ENCODE assay signal across 7 cellular contexts in genomic region chr11:107840120-107840479, GRCh38. TPM values are rescaled to one million over a fixed set of nuclear protein-coding genes. Genes with fewer than 3 reads are reported as not detected.
DNase-seq lines count a peak whose midpoint lies in the region; ATAC-seq lines count a peak whose summit lies in the region.

No MANE protein-coding gene starts in this region.

- no peak overlapping the region for H3K23ac ChIP-seq in mesenchymal stem cell (ENCODE audit: low read length in 2 of 2)

- H2AFZ ChIP-seq in mesenchymal stem cell (ENCODE audit: low read depth, low read length) = no peak overlapping the region

- peak overlapping the region; percentile 90 for H3K27ac ChIP-seq in mesenchymal stem cell (ENCODE audit: low read length, poor library complexity, severe bottlenecking)

- H2BK15ac ChIP-seq in mesenchymal stem cell (ENCODE audit: low read depth, poor library complexity, severe bottlenecking) = no peak overlapping the region

- peaks cover 18% of the 10 kb centered on the region for H3K4me1 ChIP-seq in mesenchymal stem cell (ENCODE audit: control insufficient read depth, insufficient read depth, low read depth, low read length)

- H3K4me3 ChIP-seq in mesenchymal stem cell (ENCODE audit: insufficient read depth in 1 of 2, low read depth in 1 of 2, low read length in 2 of 2) = peak overlapping the region in 1 of 2 experiments; percentile 64

- H3K27me3 Mint-ChIP-seq in activated T-helper 2 cell treated with anti-CD3 and anti-CD28 coated beads, Interferon-gamma antibody, Interleukin-2, Interleukin-4, amounts not matched to agents 10 μg/mL and 5 μg/mL and 100 μg/mL, durations not matched to agents 14 hours and 24 hours and 36 hours (ENCODE audit: low read depth) = no peaks in the 10 kb centered on the region

- peak overlapping the region in 1 of 2 experiments; percentile 88 for H3K4ac ChIP-seq in mesenchymal stem cell (ENCODE audit: low read depth in 1 of 2, low read length in 2 of 2)

- H3K27me3 ChIP-seq in mesenchymal stem cell (ENCODE audit: control insufficient read depth in 1 of 2, insufficient read depth in 1 of 2, low read length in 2 of 2) = no peaks in the 10 kb centered on the region

- DNase-seq in activated T-helper 2 cell treated with anti-CD3 and anti-CD28 coated beads, Interferon-gamma antibody, Interleukin-2, Interleukin-4, amounts not matched to agents 10 μg/mL and 5 μg/mL and 100 μg/mL, durations not matched to agents 14 hours and 24 hours and 36 hours (ENCODE audit: low spot score) = no peak
- no peak for DNase-seq in mesenchymal stem cell
- no peak for DNase-seq in DMS53 treated with DMSO at 0.1 percent for 48 hours (lab: John Stamatoyannopoulos, UW; ENCODE audit: unreplicated experiment)
- DNase-seq in CD1c-positive myeloid dendritic cell (ENCODE audit: extremely low spot score) = no peak
- no peak for DNase-seq in HuH-7 (ENCODE audit: low spot score)

- peak overlapping the region; percentile 33 for H2AK5ac ChIP-seq in mesenchymal stem cell (ENCODE audit: low read length, severe bottlenecking)

- peak overlapping the region in 1 of 2 experiments; percentile 44 for H3K14ac ChIP-seq in mesenchymal stem cell (ENCODE audit: low read length in 2 of 2)

- no peak overlapping the region for H4K91ac ChIP-seq in mesenchymal stem cell (ENCODE audit: low read length)

- peak; percentile 23 for ATAC-seq in GM18907 (IDR thresholded peaks at IDR 0.05; ENCODE audit: unreplicated experiment)
- peak; percentile 17 for ATAC-seq in HG02970 (IDR thresholded peaks at IDR 0.05; ENCODE audit: low FRiP score, unreplicated experiment)

- H4K8ac ChIP-seq in mesenchymal stem cell (ENCODE audit: low read length) = no peak overlapping the region

- H3K27ac Mint-ChIP-seq in activated T-helper 2 cell treated with anti-CD3 and anti-CD28 coated beads, Interferon-gamma antibody, Interleukin-2, Interleukin-4, amounts not matched to agents 10 μg/mL and 5 μg/mL and 100 μg/mL, durations not matched to agents 14 hours and 24 hours and 36 hours = peak overlapping the region; percentile 96

- H3K79me1 ChIP-seq in mesenchymal stem cell (replicated peaks; ENCODE audit: low read length, poor library complexity, severe bottlenecking) = peaks cover 8% of the 10 kb centered on the region

- H3K4me1 Mint-ChIP-seq in activated T-helper 2 cell treated with anti-CD3 and anti-CD28 coated beads, Interferon-gamma antibody, Interleukin-2, Interleukin-4, amounts not matched to agents 10 μg/mL and 5 μg/mL and 100 μg/mL, durations not matched to agents 14 hours and 24 hours and 36 hours (ENCODE audit: low read depth) = peaks cover 57% of the 10 kb centered on the region

- no peaks in the 10 kb centered on the region for H3K36me3 ChIP-seq in mesenchymal stem cell (ENCODE audit: control insufficient read depth in 1 of 2, insufficient read depth in 2 of 2, low read depth in 1 of 2, low read length in 2 of 2)

- H3K4me2 ChIP-seq in mesenchymal stem cell (ENCODE audit: low read length, poor library complexity, severe bottlenecking) = peak overlapping the region; percentile 56

- intact Hi-C loops in activated T-helper 2 cell treated with anti-CD3 and anti-CD28 coated beads, Interferon-gamma antibody, Interleukin-2, Interleukin-4, amounts not matched to agents 10 μg/mL and 5 μg/mL and 100 μg/mL, durations not matched to agents 14 hours and 24 hours and 36 hours (cut with micrococcal nuclease) = loop anchor here (1.0 to 5.0 kb wide), 4 partner anchors 13 to 278 kb away; partner anchors contain the start of genes RAB39A and SLC35F2

- peak overlapping the region; percentile 44 to 57 for H2BK12ac ChIP-seq in mesenchymal stem cell (ENCODE audit: low read length in 2 of 2)

- H2BK5ac ChIP-seq in mesenchymal stem cell (ENCODE audit: low read depth, low read length, poor library complexity, severe bottlenecking) = peak overlapping the region; percentile 69

- H3K36me3 Mint-ChIP-seq in activated T-helper 2 cell treated with anti-CD3 and anti-CD28 coated beads, Interferon-gamma antibody, Interleukin-2, Interleukin-4, amounts not matched to agents 10 μg/mL and 5 μg/mL and 100 μg/mL, durations not matched to agents 14 hours and 24 hours and 36 hours (ENCODE audit: low read depth) = peaks cover 23% of the 10 kb centered on the region

- no peaks in the 10 kb centered on the region for H3K9me3 ChIP-seq in mesenchymal stem cell (ENCODE audit: control insufficient read depth, low read length)

- H3K9ac ChIP-seq in mesenchymal stem cell (ENCODE audit: low read length) = peak overlapping the region; percentile 79

- H3K9me3 Mint-ChIP-seq in activated T-helper 2 cell treated with anti-CD3 and anti-CD28 coated beads, Interferon-gamma antibody, Interleukin-2, Interleukin-4, amounts not matched to agents 10 μg/mL and 5 μg/mL and 100 μg/mL, durations not matched to agents 14 hours and 24 hours and 36 hours = no peaks in the 10 kb centered on the region

- 72% methylated on average over 2 of the region's 2 CpGs for WGBS in mesenchymal stem cell

- H2BK120ac ChIP-seq in mesenchymal stem cell (ENCODE audit: low read depth, low read length) = no peak overlapping the region

- H3K4me3 Mint-ChIP-seq in activated T-helper 2 cell treated with anti-CD3 and anti-CD28 coated beads, Interferon-gamma antibody, Interleukin-2, Interleukin-4, amounts not matched to agents 10 μg/mL and 5 μg/mL and 100 μg/mL, durations not matched to agents 14 hours and 24 hours and 36 hours (ENCODE audit: low read depth) = no peak overlapping the region

- peak overlapping the region; percentile 7 to 88 for H3K18ac ChIP-seq in mesenchymal stem cell (ENCODE audit: low read depth in 1 of 2, low read length in 2 of 2)

RNA-seq across cellular contexts. Expression of gene SLC35F2, which starts 18.5 kb away (rescaled TPM):
- 28.0 and 29.8 TPM in 2 replicates for total RNA-seq in activated T-helper 2 cell treated with anti-CD3 and anti-CD28 coated beads, Interferon-gamma antibody, Interleukin-2, Interleukin-4, amounts not matched to agents 10 μg/mL and 5 μg/mL and 100 μg/mL, durations not matched to agents 14 hours and 24 hours and 36 hours
- polyA plus RNA-seq in mesenchymal stem cell (2013, experiment 1 of 2) = 9.4 TPM
- polyA plus RNA-seq in mesenchymal stem cell (2013, experiment 2 of 2) = 8.9 TPM
